17 cellular contexts compared by ENCODE assay signal in the genomic region with DNA sequence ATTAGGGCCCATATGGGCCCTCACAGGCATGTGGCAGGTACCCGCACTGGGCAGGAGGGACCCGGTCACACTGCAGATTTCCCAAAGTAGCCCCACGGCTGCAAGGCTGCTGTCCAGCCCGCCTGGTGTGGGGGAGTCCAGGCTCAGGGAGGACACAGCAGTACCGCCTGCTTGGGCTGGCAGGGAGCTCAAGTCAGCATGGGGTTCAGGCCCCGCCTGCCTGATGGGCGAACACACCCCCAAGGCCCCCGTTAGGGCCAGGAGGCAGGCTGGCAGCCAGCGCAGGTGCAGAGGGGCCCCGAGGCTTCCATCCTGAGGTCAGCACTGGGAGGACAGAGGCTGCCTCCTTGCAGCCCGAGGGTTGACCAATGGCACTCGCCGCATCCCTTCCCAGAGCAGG. TPM values are rescaled to one million over a fixed set of nuclear protein-coding genes. Genes with fewer than 3 reads are reported as not detected.
"Had no signal": no experiment of that assay in that cellular context is flagged by ENCODE, and none has a peak within 500 bp of the region (broad histone marks: within the 10 kb centered on the region; RNA-seq: fewer than 3 reads in every experiment).

No MANE protein-coding gene starts in this region.

- H3K27me3 ChIP-seq: adrenal gland, brain microvascular endothelial cell, ovary, testis, uterus had no signal

- H3K27ac ChIP-seq: brain microvascular endothelial cell, ovary had no signal

- H3K4me3 Mint-ChIP-seq: activated CD4-positive, alpha-beta T cell treated with anti-CD3 and anti-CD28 coated beads, Interleukin-2, amount 10 ng/mL, durations not matched to agents 7 days and 5 days; T-helper 1 cell treated with Interleukin-12 subunit alpha and Interleukin-12 subunit beta and Interleukin-4 antibody, amounts not matched to agents 30 μg/mL and 1 μg/mL, for 36 hours had no signal

- DNase-seq: activated CD4-positive, alpha-beta T cell treated with anti-CD3 and anti-CD28 coated beads, Interleukin-2, amount 10 ng/mL, durations not matched to agents 7 days and 5 days; activated CD4-positive, CD25-positive, alpha-beta regulatory T cell; activated CD8-positive, alpha-beta memory T cell treated with anti-CD3 and anti-CD28 coated beads for 24 hours; activated naive CD4-positive, alpha-beta T cell treated with anti-CD3 and anti-CD28 coated beads, Interleukin-2, amount 50 U/mL, for 16 hours; adrenal gland; brain microvascular endothelial cell; foreskin melanocyte; islet precursor cell; mesendoderm; ovary; stimulated activated naive CD4-positive, alpha-beta T cell; testis; uterus had no signal

- H3K9me3 Mint-ChIP-seq: activated CD4-positive, alpha-beta T cell treated with anti-CD3 and anti-CD28 coated beads, Interleukin-2, amount 10 ng/mL, durations not matched to agents 7 days and 5 days; activated T-helper 2 cell treated with anti-CD3 and anti-CD28 coated beads, Interferon-gamma antibody, Interleukin-2, Interleukin-4, amounts not matched to agents 10 μg/mL and 5 μg/mL and 100 μg/mL, durations not matched to agents 14 hours and 24 hours and 36 hours; T-helper 1 cell treated with Interleukin-12 subunit alpha and Interleukin-12 subunit beta and Interleukin-4 antibody, amounts not matched to agents 30 μg/mL and 1 μg/mL, for 36 hours had no signal

- H3K36me3 ChIP-seq: ovary, uterus had no signal

- H3K9me3 ChIP-seq: adrenal gland, ovary, testis, uterus had no signal

- H3K4me3 ChIP-seq: adrenal gland, ovary, smooth muscle cell, testis, uterus had no signal

- H3K27ac Mint-ChIP-seq: activated CD4-positive, alpha-beta T cell treated with anti-CD3 and anti-CD28 coated beads, Interleukin-2, amount 10 ng/mL, durations not matched to agents 7 days and 5 days; activated T-helper 2 cell treated with anti-CD3 and anti-CD28 coated beads, Interferon-gamma antibody, Interleukin-2, Interleukin-4, amounts not matched to agents 10 μg/mL and 5 μg/mL and 100 μg/mL, durations not matched to agents 14 hours and 24 hours and 36 hours; T-helper 1 cell treated with Interleukin-12 subunit alpha and Interleukin-12 subunit beta and Interleukin-4 antibody, amounts not matched to agents 30 μg/mL and 1 μg/mL, for 36 hours had no signal

- H3K27me3 Mint-ChIP-seq: activated CD4-positive, alpha-beta T cell treated with anti-CD3 and anti-CD28 coated beads, Interleukin-2, amount 10 ng/mL, durations not matched to agents 7 days and 5 days had no signal

RNA-seq across cellular contexts. Expression of a gene that starts 13.7 kb away (rescaled TPM):
- total RNA-seq: smooth muscle cell had no signal
- polyA plus RNA-seq: neural cell, smooth muscle cell had no signal
